14 cellular contexts compared by ENCODE assay signal in genomic region chr10:62233494-62234283, GRCh38. TPM values are rescaled to one million over a fixed set of nuclear protein-coding genes. Genes with fewer than 3 reads are reported as not detected.
DNase-seq lines count a peak whose midpoint lies in the region; ATAC-seq, FAIRE-seq and TF ChIP-seq lines count a peak whose summit lies in the region.
"Had no signal": no experiment of that assay in that cellular context is flagged by ENCODE, and none has a peak within 500 bp of the region (broad histone marks: within the 10 kb centered on the region; RNA-seq: fewer than 3 reads in every experiment).

No MANE protein-coding gene starts in this region.

- H3K36me3 Mint-ChIP-seq in WTC11 = no peaks in the 10 kb centered on the region; the same call in 1 of the 2 replicates
- H3K36me3 Mint-ChIP-seq: brain had no signal

- H3K4me3 ChIP-seq in A549 = no peak overlapping the region
- H3K4me3 ChIP-seq in fibroblast of the aortic adventitia (ENCODE audit: low read depth, low read length) = no peak overlapping the region
- H3K4me3 ChIP-seq in tibial nerve = no peak overlapping the region
- H3K4me3 ChIP-seq: prostate gland had no signal

- peaks cover 67% of the 10 kb centered on the region for H3K4me1 ChIP-seq in A549
- peaks cover 0 to 27% (median 0%) of the 10 kb centered on the region in 4 donors for H3K4me1 ChIP-seq in tibial nerve
- H3K4me1 ChIP-seq: prostate gland had no signal

- H3K27ac Mint-ChIP-seq in WTC11 = peak overlapping the region; percentile 29
- H3K27ac Mint-ChIP-seq: brain; stimulated activated naive CD8-positive, alpha-beta T cell treated with anti-CD3 and anti-CD28 coated beads, Interleukin-15, Interleukin-2, amounts not matched to agents 100 ng/mL and 50 ng/mL, for 24 hours had no signal

- no peak for TF ChIP-seq EP300 in A549 (IDR thresholded peaks at IDR 0.05)
- TF ChIP-seq EP300 in tibial nerve (IDR thresholded peaks at IDR 0.05) = no peak

- in situ Hi-C loops in Caki2 (cut with HindIII; ENCODE audit: low pct_unique_long_range_greater_than_20kb, low sequenced_read_pairs) = no loop called here

- CTCF ChIA-PET in A549 (lab: Yijun Ruan, JAX) = interaction anchor here (4.0 kb wide), 1 partner anchor 11 kb away, joined by 14 read pairs; no protein-coding TSS in a partner anchor
- CTCF ChIA-PET in WTC11 (lab: Charles Lee) = interaction anchor here (1.3 kb wide), 1 partner anchor 195 kb away, joined by 5 read pairs; no protein-coding TSS in a partner anchor

- H3K36me3 ChIP-seq in tibial nerve = no peaks in the 10 kb centered on the region
- H3K36me3 ChIP-seq: prostate gland had no signal

- H3K4me3 Mint-ChIP-seq in WTC11 = no peak overlapping the region
- H3K4me3 Mint-ChIP-seq: brain; stimulated activated naive CD8-positive, alpha-beta T cell treated with anti-CD3 and anti-CD28 coated beads, Interleukin-15, Interleukin-2, amounts not matched to agents 100 ng/mL and 50 ng/mL, for 24 hours had no signal

- TF ChIP-seq CTCF in A549 (IDR thresholded peaks at IDR 0.05) (no peak), WTC11 (IDR thresholded peaks at IDR 0.05) (no peak), fibroblast of the aortic adventitia (IDR thresholded peaks at IDR 0.05; ENCODE audit: insufficient read depth, low read length) (no peak), tibial nerve (IDR thresholded peaks at IDR 0.05) (no peak)

- no peaks in the 10 kb centered on the region for H3K9me3 ChIP-seq in A549
- H3K9me3 ChIP-seq in tibial nerve = no peaks in the 10 kb centered on the region
- H3K9me3 ChIP-seq: prostate gland had no signal

- H3K4me1 Mint-ChIP-seq in WTC11 = peaks cover 14% of the 10 kb centered on the region

- no peaks in the 10 kb centered on the region for H3K9me3 Mint-ChIP-seq in WTC11
- H3K9me3 Mint-ChIP-seq: brain; stimulated activated naive CD8-positive, alpha-beta T cell treated with anti-CD3 and anti-CD28 coated beads, Interleukin-15, Interleukin-2, amounts not matched to agents 100 ng/mL and 50 ng/mL, for 24 hours had no signal

- H3K27ac ChIP-seq in A549 (peak overlapping the region; percentile 61 to 80), tibial nerve (no peak overlapping the region)
- H3K27ac ChIP-seq: prostate gland had no signal

- 5% methylated on average over 6 of the region's 6 CpGs for WGBS in A549 (ENCODE audit: missing lambda C conversion rate)
- WGBS in tibial nerve, 2 donors = 56% methylated on average over 6 of the region's 6 CpGs

- H3K4me2 ChIP-seq in A549 = peak overlapping the region; percentile 64

- no peak for FAIRE-seq in A549 (lab: Jason Lieb, UNC)
- FAIRE-seq: endothelial cell of umbilical vein had no signal

- no peaks in the 10 kb centered on the region for H3K27me3 ChIP-seq in tibial nerve

- no peaks in the 10 kb centered on the region for H3K27me3 Mint-ChIP-seq in WTC11 (ENCODE audit: low read depth)
- H3K27me3 Mint-ChIP-seq: brain; stimulated activated naive CD8-positive, alpha-beta T cell treated with anti-CD3 and anti-CD28 coated beads, Interleukin-15, Interleukin-2, amounts not matched to agents 100 ng/mL and 50 ng/mL, for 24 hours had no signal

- TF ChIP-seq RAD21 in A549 (conservative IDR thresholded peaks at IDR 0.05 in 1 of 2, IDR thresholded peaks at IDR 0.05 in 1 of 2) = no peak

- POLR2A ChIA-PET in A549 (lab: Yijun Ruan, JAX) (no interaction called here), WTC11 (lab: Charles Lee) (no interaction called here)

- DNase-seq in A549 (ENCODE audit: low read depth in 1 of 2, low spot score in 1 of 2) = peak in 1 of 2 experiments; percentile 18
- peak; percentile 33 for DNase-seq in Caki2 (ENCODE audit: low read depth)
- DNase-seq in WTC11 (ENCODE audit: low spot score) = no peak
- DNase-seq in fibroblast of the aortic adventitia (ENCODE audit: low read depth) = peak; percentile 48
- DNase-seq in AG08396 (ENCODE audit: low spot score) = no peak
- no peak for DNase-seq in tibial nerve (ENCODE audit: low spot score in 2 of 2)
- no peak for DNase-seq in T1000 (lab: John Stamatoyannopoulos, UW)
- DNase-seq: NCI-H2081 treated with DMSO at 0.1 percent for 48 hours; stimulated activated CD4-positive, alpha-beta T cell treated with anti-CD3 and anti-CD28 coated beads, Interleukin-4, amount 100 ng/mL, for 24 hours had no signal

- TF ChIP-seq POLR2A in A549 (IDR thresholded peaks at IDR 0.05; ENCODE audit: low read length) (no peak), tibial nerve (IDR thresholded peaks at IDR 0.05) (no peak)

- ATAC-seq in A549 (peak in 1 of 2 experiments; percentile 50; a peak in 3 of 6 replicates), WTC11 (no peak), GM19467 (IDR thresholded peaks at IDR 0.05; ENCODE audit: unreplicated experiment) (no peak)

TF ChIP-seq in A549, 52 proteins besides CTCF, POLR2A, EP300 and RAD21:
- TF ChIP-seq GATA3 (IDR thresholded peaks at IDR 0.05; ENCODE audit: borderline replicate concordance) (peak; percentile 24; the same call in 1 of the 2 replicates), MAFK (IDR thresholded peaks at IDR 0.05; ENCODE audit: partially characterized antibody) (peak; percentile 35), MAX (IDR thresholded peaks at IDR 0.05) (0 out of 2 replicates have a peak, but pooled peaks have one; percentile 13), HES2 (IDR thresholded peaks at IDR 0.05) (no peak), NFE2L2 (conservative IDR thresholded peaks at IDR 0.05; ENCODE audit: low read length) (no peak), HOXB13 (CRISPR knock-in tag; IDR thresholded peaks at IDR 0.05; ENCODE audit: low read depth) (no peak)

TF ChIP-seq in WTC11, 78 proteins besides CTCF, POLR2A, EP300 and RAD21:
- TF ChIP-seq ZNF219 (CRISPR knock-in tag; IDR thresholded peaks at IDR 0.05; ENCODE audit: borderline replicate concordance) = no peak
- no peak for TF ChIP-seq NR2C2 (CRISPR knock-in tag; IDR thresholded peaks at IDR 0.05)
- no peak for TF ChIP-seq JAZF1 (CRISPR knock-in tag; IDR thresholded peaks at IDR 0.05)
- no peak for TF ChIP-seq SMAD4 (CRISPR knock-in tag; IDR thresholded peaks at IDR 0.05)
- TF ChIP-seq CREM (CRISPR knock-in tag; IDR thresholded peaks at IDR 0.05) = no peak
- no peak for TF ChIP-seq E2F5 (CRISPR knock-in tag; IDR thresholded peaks at IDR 0.05)
- no peak for TF ChIP-seq FOXK1 (CRISPR knock-in tag; IDR thresholded peaks at IDR 0.05)
- TF ChIP-seq ZNF232 (CRISPR knock-in tag; IDR thresholded peaks at IDR 0.05) = no peak
- TF ChIP-seq ZBTB21 (CRISPR knock-in tag; IDR thresholded peaks at IDR 0.05; ENCODE audit: borderline replicate concordance) = no peak
- TF ChIP-seq E2F1 (CRISPR knock-in tag; IDR thresholded peaks at IDR 0.05) = no peak
- no peak for TF ChIP-seq ATF2 (CRISPR knock-in tag; IDR thresholded peaks at IDR 0.05; ENCODE audit: borderline replicate concordance, low read depth)

RNA-seq across cellular contexts. Expression of gene RTKN2, which starts 35.0 kb away (rescaled TPM):
- polyA plus RNA-seq in A549 (2011; rRNA removed) (1.4 and 2.4 TPM in 2 replicates), A549 (2017; fragmentation: RNase III; extraction: RNeasy Plus Mini Kit Qiagen cat#74134 plus additional on column Dnase treatment) (1.6 to 1.8 TPM (median 1.8 TPM) in 3 replicates)
- 0.39 and 0.40 TPM in 2 replicates for polyA plus RNA-seq in A549 (2012; cell fraction: cytosol; rRNA removed)
- 0.18 and 0.21 TPM in 2 replicates for polyA plus RNA-seq in A549 (2012; cell fraction: nucleus; rRNA removed)
- 0.58 and 0.83 TPM in 2 replicates for polyA minus RNA-seq in A549 (2011; rRNA and poly(A)+ RNA removed)
- total RNA-seq in Caki2 (2014; rRNA removed; shearing (Covaris generic); ENCODE audit: low replicate concordance) = 3.6 and 4.9 TPM in 2 replicates
- total RNA-seq in WTC11 (2021) (16.7 to 20.5 TPM (median 16.8 TPM) in 3 replicates), fibroblast of the aortic adventitia (ENCODE audit: low replicate concordance) (0.16 and 11.9 TPM in 2 replicates), tibial nerve (under 1 TPM in 1 of 4 donors, not detected in 3; 0.30 TPM)

Comparison
In these comparisons a context has a peak if more than half of its experiments do, and no peak if none do; other contexts are left out.
1. DNase-seq: peak in Caki2 (single experiment) and fibroblast of the aortic adventitia (single experiment); none in WTC11 (single experiment), AG08396 (single experiment), tibial nerve (0 of 2) and T1000 (single experiment).
2. H3K27ac ChIP-seq: peak in A549 (2 of 2); none in tibial nerve (0 of 4).
3. Of the 8 proteins assayed by ChIP-seq in both WTC11 and A549: peak only in WTC11: none; only in A549: MAX; in both: none; in neither: 7.